ENCODE assay signal across 1 cellular context in genomic region chr17:65130829-65131228, GRCh38.
TF ChIP-seq lines count a peak whose summit lies in the region.

No MANE protein-coding gene starts in this region.

TF ChIP-seq in HepG2, 621 proteins besides CTCF, POLR2A, EP300 and RAD21 (continued from another document and continues in another):
- no peak for TF ChIP-seq ZEB1 (IDR thresholded peaks at IDR 0.05; ENCODE audit: insufficient replicate concordance, low read depth)
- no peak for TF ChIP-seq MYPOP (CRISPR knock-in tag; IDR thresholded peaks at IDR 0.05)
- TF ChIP-seq KLF16 (CRISPR knock-in tag; IDR thresholded peaks at IDR 0.05): no peak
- TF ChIP-seq MAFG (CRISPR knock-in tag; IDR thresholded peaks at IDR 0.05): no peak
- 0 out of 2 replicates have a peak, but pooled peaks have one; percentile 46 for TF ChIP-seq MAX (IDR thresholded peaks at IDR 0.05)
- TF ChIP-seq ZNF430 (CRISPR knock-in tag; IDR thresholded peaks at IDR 0.05): no peak
- no peak for TF ChIP-seq KDM3A (CRISPR knock-in tag; IDR thresholded peaks at IDR 0.05; ENCODE audit: low read depth)
- TF ChIP-seq ZSCAN20 (CRISPR knock-in tag; IDR thresholded peaks at IDR 0.05; ENCODE audit: borderline replicate concordance): no peak
- peak; percentile 84 for TF ChIP-seq PRDM10 (CRISPR knock-in tag; IDR thresholded peaks at IDR 0.05; ENCODE audit: low read depth)
- no peak for TF ChIP-seq ZNF800 (CRISPR knock-in tag; IDR thresholded peaks at IDR 0.05)
- TF ChIP-seq GTF3A (CRISPR knock-in tag; conservative IDR thresholded peaks at IDR 0.05): no peak
- TF ChIP-seq NFE2 (CRISPR knock-in tag; IDR thresholded peaks at IDR 0.05): no peak
- TF ChIP-seq ZBTB20 (CRISPR knock-in tag; IDR thresholded peaks at IDR 0.05; ENCODE audit: borderline replicate concordance, low read depth): no peak
- TF ChIP-seq ZNF446 (CRISPR knock-in tag; IDR thresholded peaks at IDR 0.05): no peak
- TF ChIP-seq ZBTB1 (CRISPR knock-in tag; IDR thresholded peaks at IDR 0.05; ENCODE audit: borderline replicate concordance): no peak
- no peak for TF ChIP-seq PRPF4 (IDR thresholded peaks at IDR 0.05; ENCODE audit: low read depth, low read length, poor library complexity, severe bottlenecking)
- no peak for TF ChIP-seq ZNF83 (CRISPR knock-in tag; IDR thresholded peaks at IDR 0.05; ENCODE audit: borderline replicate concordance)
- TF ChIP-seq ATF7-NPFF (CRISPR knock-in tag; IDR thresholded peaks at IDR 0.05; ENCODE audit: low read depth): no peak
- no peak for TF ChIP-seq RNF219 (CRISPR knock-in tag; IDR thresholded peaks at IDR 0.05)
- TF ChIP-seq GABPB1 (CRISPR knock-in tag; IDR thresholded peaks at IDR 0.05): peak; percentile 20; the same call in 1 of the 2 replicates
- no peak for TF ChIP-seq KDM4B (CRISPR knock-in tag; IDR thresholded peaks at IDR 0.05)
- TF ChIP-seq HNF4A (CRISPR knock-in tag; IDR thresholded peaks at IDR 0.05): no peak
- peak; percentile 90 for TF ChIP-seq ETV5 (CRISPR knock-in tag; IDR thresholded peaks at IDR 0.05; ENCODE audit: borderline replicate concordance)
- TF ChIP-seq ZNF143 (CRISPR knock-in tag; IDR thresholded peaks at IDR 0.05): no peak
- no peak for TF ChIP-seq ZNF547 (CRISPR knock-in tag; IDR thresholded peaks at IDR 0.05)
- no peak for TF ChIP-seq ZNF558 (CRISPR knock-in tag; IDR thresholded peaks at IDR 0.05; ENCODE audit: borderline replicate concordance)
- TF ChIP-seq ZNF737 (CRISPR knock-in tag; IDR thresholded peaks at IDR 0.05; ENCODE audit: borderline replicate concordance): no peak
- TF ChIP-seq HDAC1 (CRISPR knock-in tag; IDR thresholded peaks at IDR 0.05): peak; percentile 29; the same call in 1 of the 2 replicates
- TF ChIP-seq MAFF (IDR thresholded peaks at IDR 0.05; ENCODE audit: low read depth, low read length): no peak
- no peak for TF ChIP-seq TEAD2 (CRISPR knock-in tag; IDR thresholded peaks at IDR 0.05)
- TF ChIP-seq FOXC1 (CRISPR knock-in tag; IDR thresholded peaks at IDR 0.05; ENCODE audit: borderline replicate concordance): no peak
- TF ChIP-seq SKI (IDR thresholded peaks at IDR 0.05; ENCODE audit: partially characterized antibody): no peak
- no peak for TF ChIP-seq ZNF549 (CRISPR knock-in tag; IDR thresholded peaks at IDR 0.05)
- TF ChIP-seq ZNF451 (CRISPR knock-in tag; IDR thresholded peaks at IDR 0.05): no peak
- no peak for TF ChIP-seq JDP2 (CRISPR knock-in tag; IDR thresholded peaks at IDR 0.05; ENCODE audit: borderline replicate concordance)
- TF ChIP-seq ZBTB42 (CRISPR knock-in tag; IDR thresholded peaks at IDR 0.05): no peak
- TF ChIP-seq FOXJ3 (CRISPR knock-in tag; IDR thresholded peaks at IDR 0.05; ENCODE audit: borderline replicate concordance): no peak
- no peak for TF ChIP-seq CHCHD3 (CRISPR knock-in tag; IDR thresholded peaks at IDR 0.05)
- TF ChIP-seq PATZ1 (CRISPR knock-in tag; IDR thresholded peaks at IDR 0.05): no peak
- no peak for TF ChIP-seq GFI1 (CRISPR knock-in tag; IDR thresholded peaks at IDR 0.05; ENCODE audit: borderline replicate concordance)
- no peak for TF ChIP-seq SP2 (CRISPR knock-in tag; IDR thresholded peaks at IDR 0.05)
- TF ChIP-seq CENPX (CRISPR knock-in tag; IDR thresholded peaks at IDR 0.05): no peak
- no peak for TF ChIP-seq NPAS2 (CRISPR knock-in tag; IDR thresholded peaks at IDR 0.05; ENCODE audit: borderline replicate concordance)
- TF ChIP-seq CAMTA2 (CRISPR knock-in tag; IDR thresholded peaks at IDR 0.05; ENCODE audit: borderline replicate concordance): no peak
- peak; percentile 45; the same call in 1 of the 2 replicates for TF ChIP-seq ELF4 (CRISPR knock-in tag; IDR thresholded peaks at IDR 0.05; ENCODE audit: borderline replicate concordance)
- TF ChIP-seq BCL6 (CRISPR knock-in tag; IDR thresholded peaks at IDR 0.05): 0 out of 2 replicates have a peak, but pooled peaks have one; percentile 11
- TF ChIP-seq ZNF629 (CRISPR knock-in tag; conservative IDR thresholded peaks at IDR 0.05): no peak
- TF ChIP-seq AKNA (CRISPR knock-in tag; IDR thresholded peaks at IDR 0.05; ENCODE audit: borderline replicate concordance): no peak
- peak; percentile 69 for TF ChIP-seq ELF3 (CRISPR knock-in tag; IDR thresholded peaks at IDR 0.05)
- TF ChIP-seq TFDP1 (CRISPR knock-in tag; IDR thresholded peaks at IDR 0.05; ENCODE audit: borderline replicate concordance): no peak; the same call in 1 of the 2 replicates
- TF ChIP-seq E2F1 (CRISPR knock-in tag; IDR thresholded peaks at IDR 0.05): no peak
- no peak for TF ChIP-seq ZNF605 (CRISPR knock-in tag; IDR thresholded peaks at IDR 0.05)
- TF ChIP-seq ZNF101 (CRISPR knock-in tag; IDR thresholded peaks at IDR 0.05; ENCODE audit: borderline replicate concordance, low read depth): no peak
